7 cellular contexts compared by ENCODE assay signal in genomic region chr4:94207469-94208224, GRCh38.
DNase-seq lines count a peak whose midpoint lies in the region; ATAC-seq and TF ChIP-seq lines count a peak whose summit lies in the region.

Gene SMARCAD1 (plus strand): TSS chr4:94207865. CDS start chr4:94208395, 530 bp downstream.

- H3K4me3 ChIP-seq in retinal pigment epithelial cell (ENCODE audit: low read length) = peak within 1 kb of the TSS; percentile 77

- ATAC-seq in GM18508 (IDR thresholded peaks at IDR 0.05; ENCODE audit: insufficient read depth, unreplicated experiment) = peak; percentile 91
- peak; percentile 96 for ATAC-seq in HG03025 (IDR thresholded peaks at IDR 0.05; ENCODE audit: low FRiP score, unreplicated experiment)

- no peak for TF ChIP-seq CTCF in retinal pigment epithelial cell (conservative IDR thresholded peaks at IDR 0.05; ENCODE audit: low read depth, low read length)

- DNase-seq in NCI-H2081 (lab: John Stamatoyannopoulos, UW) (peak; percentile 85 to 94), T1000 (lab: John Stamatoyannopoulos, UW) (peak; percentile 66), astrocyte of the hippocampus (ENCODE audit: low read depth, low spot score) (peak; percentile 98), hypothalamus (lab: John Stamatoyannopoulos, UW) (peak; percentile 43 to 96 (median 77)), retinal pigment epithelial cell (ENCODE audit: low read depth) (peak; percentile 89)

Comparison
In these comparisons a context has a peak if more than half of its experiments do, and no peak if none do; other contexts are left out.
1. Peak in every context shown above with its lines: DNase-seq, ATAC-seq and H3K4me3 ChIP-seq.